7 cellular contexts compared by ENCODE assay signal in the genomic region with DNA sequence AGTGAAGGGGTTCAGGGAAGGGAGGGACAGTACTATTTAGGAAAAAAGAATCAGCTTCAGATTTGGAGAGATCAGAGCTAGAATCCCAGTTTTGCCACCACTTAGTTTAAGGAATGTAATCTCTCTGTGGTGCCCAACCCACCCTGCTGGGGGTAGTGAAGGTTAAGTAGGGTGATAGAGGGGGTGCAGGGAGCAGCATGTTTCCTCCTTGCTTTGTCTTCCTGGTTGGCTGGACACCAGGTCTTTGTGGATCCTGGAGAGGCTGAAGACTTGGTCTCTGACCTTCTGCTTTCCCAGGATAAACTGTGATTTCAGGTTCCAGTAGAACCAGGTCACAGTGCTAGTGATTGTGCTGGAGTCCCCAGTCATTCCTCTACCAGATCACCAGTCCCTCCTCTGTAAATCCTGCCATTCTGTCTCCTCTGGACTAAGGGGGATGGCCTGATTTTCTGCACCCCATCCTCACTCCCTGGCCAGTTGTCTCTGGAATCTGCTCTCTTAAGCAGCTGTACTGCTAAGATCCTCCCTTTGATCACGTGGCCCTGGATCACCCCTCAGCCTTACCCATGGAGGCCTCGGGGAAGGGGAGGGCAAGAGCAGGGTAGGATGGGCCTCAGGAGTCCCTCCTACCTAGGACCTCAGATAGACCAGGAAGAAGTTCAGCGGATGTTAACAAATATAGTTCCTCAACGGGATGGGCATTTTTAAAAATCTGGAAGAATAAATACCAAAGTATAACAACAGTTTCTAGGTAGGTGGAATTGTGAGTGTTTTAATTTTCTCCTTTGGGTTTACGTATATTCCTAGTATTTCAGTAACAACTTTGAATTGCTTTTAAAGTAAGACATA. TPM values are rescaled to one million over a fixed set of nuclear protein-coding genes. Genes with fewer than 3 reads are reported as not detected.
A peak's percentile ranks its signal among the peaks of the same experiment; 100 is the strongest.
DNase-seq lines count a peak whose midpoint lies in the region; ATAC-seq and TF ChIP-seq lines count a peak whose summit lies in the region.
"Had no signal": no experiment of that assay in that cellular context is flagged by ENCODE, and none has a peak within 500 bp of the region (broad histone marks: within the 10 kb centered on the region; RNA-seq: fewer than 3 reads in every experiment).

No MANE protein-coding gene starts in this region.

- 29 to 34% methylated on average over 5 of the region's 5 CpGs for WGBS in GM23248 (ENCODE audit: low coverage in 1 of 2, low lambda C conversion rate in 2 of 2, missing lambda C conversion rate in 2 of 2), 2 experiments
- 34 to 40% methylated on average over 5 of the region's 5 CpGs for WGBS in body of pancreas, 2 donors
- WGBS in neuronal stem cell (ENCODE audit: extremely low coverage in 2 of 2, insufficient read length in 2 of 2, insufficient replicate concordance in 1 of 2), 2 donors = no CpG with 5 or more reads among the region's 5 CpGs

- no peak overlapping the region for H4K8ac ChIP-seq in neuronal stem cell (ENCODE audit: low read depth, low read length)

- peaks cover 20% of the 10 kb centered on the region for H3F3A ChIP-seq in GM23248 (ENCODE audit: insufficient read depth)

- no peak for TF ChIP-seq CTCF in body of pancreas (IDR thresholded peaks at IDR 0.05)

- no peak overlapping the region for H2BK15ac ChIP-seq in neuronal stem cell (ENCODE audit: low read length)

- H2AFZ ChIP-seq in GM23248 (no peak overlapping the region), neuronal stem cell (ENCODE audit: low read length) (no peak overlapping the region)

- TF ChIP-seq POLR2A in body of pancreas (IDR thresholded peaks at IDR 0.05) = no peak

- H3K4me3 ChIP-seq in GM23248 (peak overlapping the region; percentile 38), body of pancreas (no peak overlapping the region), neuronal stem cell (ENCODE audit: low read length in 2 of 2) (no peak overlapping the region)

- H3K18ac ChIP-seq in neuronal stem cell (ENCODE audit: low read length) = no peak overlapping the region

- peak overlapping the region; percentile 21 for H2BK5ac ChIP-seq in neuronal stem cell (ENCODE audit: low read length)

- H3K27me3 ChIP-seq in GM23248 (replicated peaks; ENCODE audit: insufficient read depth) = no peaks in the 10 kb centered on the region
- H3K27me3 ChIP-seq in body of pancreas = no peaks in the 10 kb centered on the region
- H3K27me3 ChIP-seq in neuronal stem cell (ENCODE audit: control insufficient read depth in 3 of 3, insufficient read depth in 3 of 3, low read depth in 1 of 3, low read length in 3 of 3) = no peaks in the 10 kb centered on the region

- H3K9me3 ChIP-seq in GM23248 (ENCODE audit: low read depth) (no peaks in the 10 kb centered on the region), body of pancreas (no peaks in the 10 kb centered on the region), neuronal stem cell (replicated peaks in 1 of 2; ENCODE audit: control insufficient read depth in 2 of 2, insufficient read depth in 1 of 2, low read depth in 1 of 2, low read length in 2 of 2) (no peaks in the 10 kb centered on the region)

- H2BK12ac ChIP-seq in neuronal stem cell (ENCODE audit: low read length) = no peak overlapping the region

- H2AK5ac ChIP-seq in neuronal stem cell (ENCODE audit: low read depth, low read length) = no peak overlapping the region

- intact Hi-C loops in body of pancreas (cut with DNase I) = no loop called here

- no peak overlapping the region for H3K4ac ChIP-seq in neuronal stem cell (ENCODE audit: low read length)

- H3K79me2 ChIP-seq in GM23248 (ENCODE audit: insufficient read depth) = peaks cover 56% of the 10 kb centered on the region

- H4K20me1 ChIP-seq in GM23248 (ENCODE audit: insufficient read depth) = no peaks in the 10 kb centered on the region

- H3K27ac ChIP-seq in GM23248 = no peak overlapping the region
- H3K27ac ChIP-seq in body of pancreas = peak overlapping the region in 3 of 4 donors; percentile 33 to 70 (median 67)
- H3K27ac ChIP-seq in neuronal stem cell (replicated peaks; ENCODE audit: low read length) = peak overlapping the region; percentile 77
- H3K27ac ChIP-seq: HL-60 had no signal

- in situ Hi-C loops in GM23248 (cut with MboI) = no loop called here

- H3K23ac ChIP-seq in neuronal stem cell (ENCODE audit: low read depth, low read length, poor library complexity) = no peak overlapping the region

- no peaks in the 10 kb centered on the region for H3K9me2 ChIP-seq in GM23248 (ENCODE audit: insufficient read depth)

- H2BK120ac ChIP-seq in neuronal stem cell (ENCODE audit: low read depth, low read length) = no peak overlapping the region

- peak overlapping the region; percentile 11 for H3K9ac ChIP-seq in GM23248
- no peak overlapping the region for H3K9ac ChIP-seq in neuronal stem cell (ENCODE audit: low read depth, low read length, poor library complexity)

- peak overlapping the region; percentile 39 for H3K4me2 ChIP-seq in GM23248 (ENCODE audit: unreplicated experiment)
- H3K4me2 ChIP-seq in neuronal stem cell (ENCODE audit: insufficient read depth, low read length, poor library complexity, severe bottlenecking) = peak overlapping the region; percentile 22

- no peaks in the 10 kb centered on the region for H3K79me1 ChIP-seq in neuronal stem cell (ENCODE audit: low read depth, low read length)

- H3K14ac ChIP-seq in neuronal stem cell (ENCODE audit: low read length) = no peak overlapping the region

- H3K36me3 ChIP-seq in GM23248 (ENCODE audit: low read depth) (no peaks in the 10 kb centered on the region), body of pancreas (replicated peaks in 1 of 2; ENCODE audit: insufficient read depth in 1 of 2, low read depth in 2 of 2) (no peaks in the 10 kb centered on the region), neuronal stem cell (replicated peaks in 1 of 2; ENCODE audit: control insufficient read depth in 2 of 2, insufficient read depth in 2 of 2, low read length in 2 of 2) (peaks cover 0 to 5% of the 10 kb centered on the region in 2 donors)

- ATAC-seq in body of pancreas (no peak), GM21390 (IDR thresholded peaks at IDR 0.05; ENCODE audit: unreplicated experiment) (no peak), GM18502 (IDR thresholded peaks at IDR 0.05; ENCODE audit: poor library complexity, unreplicated experiment) (no peak), esophagus mucosa (no peak)

- DNase-seq in GM23248 (peak; percentile 75), body of pancreas (peak in 3 of 4 donors; percentile 31 to 62 (median 43)), neuronal stem cell (ENCODE audit: low spot score) (peak; percentile 49)

- peaks cover 30% of the 10 kb centered on the region for H3K4me1 ChIP-seq in GM23248 (ENCODE audit: insufficient read depth)
- peaks cover 49% of the 10 kb centered on the region for H3K4me1 ChIP-seq in body of pancreas
- H3K4me1 ChIP-seq in neuronal stem cell (ENCODE audit: control insufficient read depth in 2 of 2, insufficient read depth in 1 of 2, low read depth in 1 of 2, low read length in 2 of 2) = peaks cover 35 to 49% of the 10 kb centered on the region in 2 donors

- no peak overlapping the region for H4K91ac ChIP-seq in neuronal stem cell (ENCODE audit: low read depth, low read length, poor library complexity)

RNA-seq across cellular contexts. Expression of a gene that starts 3.1 kb away (rescaled TPM):
- 36.5 and 37.4 TPM in 2 replicates for total RNA-seq in GM23248 (2014; rRNA removed; shearing (Covaris generic))
- 8.7 and 10.4 TPM in 2 replicates for polyA plus RNA-seq in GM23248 (2016; fragmentation: Nextera tagmentation; extraction: Ambion mirVana)
- 10 to 100 TPM; 10.9 to 34.6 TPM for total RNA-seq in body of pancreas
- 20.6 TPM for polyA plus RNA-seq in neuronal stem cell (2013, experiment 1 of 2)
- polyA plus RNA-seq in neuronal stem cell (2013, experiment 2 of 2) = 19.7 TPM
- total RNA-seq in esophagus mucosa = 2.0 TPM

RNA-seq across cellular contexts. Expression of a gene that starts 5.0 kb away (rescaled TPM):
- total RNA-seq in GM23248 (2014; rRNA removed; shearing (Covaris generic)) = 40.1 and 54.1 TPM in 2 replicates
- polyA plus RNA-seq in GM23248 (2016; fragmentation: Nextera tagmentation; extraction: Ambion mirVana) = 32.1 and 36.0 TPM in 2 replicates
- total RNA-seq in body of pancreas = 10 to 100 TPM; 36.6 to 66.9 TPM
- 30.1 TPM for polyA plus RNA-seq in neuronal stem cell (2013, experiment 1 of 2)
- 30.0 TPM for polyA plus RNA-seq in neuronal stem cell (2013, experiment 2 of 2)
- 19.3 TPM for total RNA-seq in esophagus mucosa

RNA-seq across cellular contexts. Expression of a gene that starts 11.2 kb away (rescaled TPM):
- not detected in 2 replicates for total RNA-seq in GM23248 (2014; rRNA removed; shearing (Covaris generic))
- not detected in 2 replicates for polyA plus RNA-seq in GM23248 (2016; fragmentation: Nextera tagmentation; extraction: Ambion mirVana)
- total RNA-seq in body of pancreas (not detected), esophagus mucosa (not detected)
- polyA plus RNA-seq in neuronal stem cell (2013, experiment 1 of 2) = 0.17 TPM
- not detected for polyA plus RNA-seq in neuronal stem cell (2013, experiment 2 of 2)

RNA-seq across cellular contexts. Expression of a gene that starts 44.2 kb away (rescaled TPM):
- total RNA-seq in GM23248 (2014; rRNA removed; shearing (Covaris generic)) = 143 TPM in 2 replicates
- 94.3 and 100 TPM in 2 replicates for polyA plus RNA-seq in GM23248 (2016; fragmentation: Nextera tagmentation; extraction: Ambion mirVana)
- 100 to 1,000 TPM; 226 to 308 TPM for total RNA-seq in body of pancreas
- polyA plus RNA-seq in neuronal stem cell (2013, experiment 1 of 2) = 903 TPM
- 910 TPM for polyA plus RNA-seq in neuronal stem cell (2013, experiment 2 of 2)
- total RNA-seq in esophagus mucosa = 493 TPM

RNA-seq across cellular contexts. Expression of a gene that starts 54.6 kb away (rescaled TPM):
- 35.3 and 42.4 TPM in 2 replicates for total RNA-seq in GM23248 (2014; rRNA removed; shearing (Covaris generic))
- polyA plus RNA-seq in GM23248 (2016; fragmentation: Nextera tagmentation; extraction: Ambion mirVana) = 217 and 221 TPM in 2 replicates
- total RNA-seq in body of pancreas = 10 to 100 TPM; 18.5 to 43.8 TPM
- 119 TPM for polyA plus RNA-seq in neuronal stem cell (2013, experiment 1 of 2)
- 121 TPM for polyA plus RNA-seq in neuronal stem cell (2013, experiment 2 of 2)
- total RNA-seq in esophagus mucosa = 92.0 TPM
